In the genomic region with DNA sequence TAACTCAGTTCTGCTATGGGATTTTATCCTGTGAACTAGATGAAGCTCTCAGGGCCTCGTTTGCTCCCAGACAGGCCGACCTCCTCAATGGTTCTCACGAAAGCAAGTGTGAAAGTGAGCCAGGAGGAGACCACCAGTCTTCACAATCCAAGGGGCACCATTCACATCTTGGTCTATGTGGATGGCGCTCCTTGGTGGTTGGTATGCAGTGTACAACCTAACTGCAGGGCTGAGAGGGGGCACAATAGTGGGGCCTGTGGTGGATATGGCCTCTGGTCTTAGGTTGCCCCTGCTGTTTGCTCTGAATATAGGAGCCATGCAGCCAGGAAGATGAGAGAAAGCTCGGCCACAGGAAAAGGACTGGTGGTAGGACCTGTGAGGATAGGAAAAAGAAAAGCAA, we compare ENCODE assay signal across 18 cellular contexts. TPM values are rescaled to one million over a fixed set of nuclear protein-coding genes. Genes with fewer than 3 reads are reported as not detected.
DNase-seq lines count a peak whose midpoint lies in the region; ATAC-seq and TF ChIP-seq lines count a peak whose summit lies in the region.
"Had no signal": no experiment of that assay in that cellular context is flagged by ENCODE, and none has a peak within 500 bp of the region (broad histone marks: within the 10 kb centered on the region; RNA-seq: fewer than 3 reads in every experiment).

No MANE protein-coding gene starts in this region.

- no peaks in the 10 kb centered on the region for H3K27me3 Mint-ChIP-seq in activated naive CD4-positive, alpha-beta T cell treated with anti-CD3 and anti-CD28 coated beads, Interleukin-2, amount 50 U/mL, for 24 hours
- H3K27me3 Mint-ChIP-seq in effector memory CD8-positive, alpha-beta T cell, result no peaks in the 10 kb centered on the region
- no peaks in the 10 kb centered on the region for H3K27me3 Mint-ChIP-seq in nephron progenitor cell (ENCODE audit: low read depth, poor library complexity)
- H3K27me3 Mint-ChIP-seq: CD4-positive, alpha-beta T cell had no signal

- H3K4me1 Mint-ChIP-seq in activated naive CD4-positive, alpha-beta T cell treated with anti-CD3 and anti-CD28 coated beads, Interleukin-2, amount 50 U/mL, for 24 hours, result no peaks in the 10 kb centered on the region
- H3K4me1 Mint-ChIP-seq in effector memory CD8-positive, alpha-beta T cell (ENCODE audit: low read depth in 2 of 2), result peaks cover 3 to 9% of the 10 kb centered on the region in 2 donors
- no peaks in the 10 kb centered on the region for H3K4me1 Mint-ChIP-seq in nephron progenitor cell

- H3K4me3 Mint-ChIP-seq in activated naive CD4-positive, alpha-beta T cell treated with anti-CD3 and anti-CD28 coated beads, Interleukin-2, amount 50 U/mL, for 24 hours, result no peak overlapping the region
- no peak overlapping the region for H3K4me3 Mint-ChIP-seq in effector memory CD8-positive, alpha-beta T cell
- no peak overlapping the region for H3K4me3 Mint-ChIP-seq in nephron progenitor cell
- H3K4me3 Mint-ChIP-seq: CD4-positive, alpha-beta T cell; HFFc6 had no signal

- no peak for TF ChIP-seq CTCF in nephron progenitor cell (IDR thresholded peaks at IDR 0.05)

- H3K36me3 Mint-ChIP-seq in activated naive CD4-positive, alpha-beta T cell treated with anti-CD3 and anti-CD28 coated beads, Interleukin-2, amount 50 U/mL, for 24 hours, result peaks cover 14% of the 10 kb centered on the region
- peaks cover 80% of the 10 kb centered on the region for H3K36me3 Mint-ChIP-seq in effector memory CD8-positive, alpha-beta T cell (ENCODE audit: insufficient read depth)
- peaks cover 66% of the 10 kb centered on the region for H3K36me3 Mint-ChIP-seq in nephron progenitor cell (ENCODE audit: low read depth)

- DNase-seq in activated naive CD4-positive, alpha-beta T cell treated with Interleukin-2 at 50 U/mL for 16 hours, result no peak
- DNase-seq in effector memory CD8-positive, alpha-beta T cell, result no peak
- DNase-seq in nephron progenitor cell, result no peak
- no peak for DNase-seq in left cardiac atrium
- no peak for DNase-seq in stimulated activated CD4-positive, alpha-beta T cell treated with anti-CD3 and anti-CD28 coated beads, Interleukin-4, amount 100 ng/mL, for 24 hours
- DNase-seq: AML-193; Calu3; CD4-positive, alpha-beta T cell; DMS79 treated with DMSO at 0.1 percent for 48 hours; GF-D8; GOT3; H7; HFFc6 had no signal

- no peak for ATAC-seq in effector memory CD8-positive, alpha-beta T cell (replicated peaks)
- ATAC-seq in left cardiac atrium, result no peak
- ATAC-seq in GM21390 (IDR thresholded peaks at IDR 0.05; ENCODE audit: unreplicated experiment), result no peak
- ATAC-seq: A549, HCT116 had no signal

- intact Hi-C loops in left cardiac atrium (cut with DNase I), result no loop called here

- peak overlapping the region; percentile 44 for H3K27ac Mint-ChIP-seq in activated naive CD4-positive, alpha-beta T cell treated with anti-CD3 and anti-CD28 coated beads, Interleukin-2, amount 50 U/mL, for 24 hours
- peak overlapping the region; percentile 39 to 47 for H3K27ac Mint-ChIP-seq in effector memory CD8-positive, alpha-beta T cell
- peak overlapping the region; percentile 20 for H3K27ac Mint-ChIP-seq in nephron progenitor cell
- H3K27ac Mint-ChIP-seq: CD4-positive, alpha-beta T cell; HFFc6 had no signal

- H3K9me3 Mint-ChIP-seq in activated naive CD4-positive, alpha-beta T cell treated with anti-CD3 and anti-CD28 coated beads, Interleukin-2, amount 50 U/mL, for 24 hours, result no peaks in the 10 kb centered on the region
- no peaks in the 10 kb centered on the region for H3K9me3 Mint-ChIP-seq in effector memory CD8-positive, alpha-beta T cell
- no peaks in the 10 kb centered on the region for H3K9me3 Mint-ChIP-seq in nephron progenitor cell
- H3K9me3 Mint-ChIP-seq: CD4-positive, alpha-beta T cell; HFFc6 had no signal

RNA-seq across cellular contexts. Expression of gene TRIM26, which starts 24.7 kb away (rescaled TPM):
- total RNA-seq in left cardiac atrium, result 10 to 100 TPM; 22.1 to 24.1 TPM

RNA-seq across cellular contexts. Expression of gene TRIM15, which starts 25.2 kb away (rescaled TPM):
- not detected for total RNA-seq in left cardiac atrium
- total RNA-seq: CD4-positive, alpha-beta T cell; H7; HFFc6; HT1080 had no signal

RNA-seq across cellular contexts. Expression of gene TRIM10, which starts 27.5 kb away (rescaled TPM):
- total RNA-seq in left cardiac atrium, result not detected
- total RNA-seq: CD4-positive, alpha-beta T cell; H7; HFFc6; HT1080 had no signal

RNA-seq across cellular contexts. Expression of gene TRIM40, which starts 52.6 kb away (rescaled TPM):
- total RNA-seq in left cardiac atrium, result not detected
- total RNA-seq: Calu3; CD4-positive, alpha-beta T cell; H7; HFFc6; HT1080 had no signal
